ENCODE assay signal across 25 cellular contexts in genomic region chr3:49629866-49630265, GRCh38. TPM values are rescaled to one million over a fixed set of nuclear protein-coding genes. Genes with fewer than 3 reads are reported as not detected.
DNase-seq lines count a peak whose midpoint lies in the region; ATAC-seq and TF ChIP-seq lines count a peak whose summit lies in the region.
"Had no signal": no experiment of that assay in that cellular context is flagged by ENCODE, and none has a peak within 500 bp of the region (broad histone marks: within the 10 kb centered on the region; RNA-seq: fewer than 3 reads in every experiment).

No MANE protein-coding gene starts in this region.

- DNase-seq in DMS 273 (lab: John Stamatoyannopoulos, UW; ENCODE audit: unreplicated experiment) = peak; percentile 67
- no peak for DNase-seq in DMS 273 treated with DMSO at 0.1 percent for 48 hours (lab: John Stamatoyannopoulos, UW)
- DNase-seq in anterior cingulate cortex (lab: John Stamatoyannopoulos, UW) = peak in 37 of 58 donors; percentile 10 to 87 (median 49)
- DNase-seq in inferior parietal cortex (ENCODE audit: extremely low spot score) = peak; percentile 42
- DNase-seq in germinal center (ENCODE audit: low spot score) = no peak
- DNase-seq in adrenal gland = no peak
- DNase-seq: ACHN; CD4-positive, alpha-beta memory T cell; DMS53; GF-D8; MG63; NCI-H1417; NCI-H1694 treated with DMSO at 0.1 percent for 48 hours; NCI-H2081 treated with DMSO at 0.1 percent for 48 hours; NCI-H2227 treated with DMSO at 0.1 percent for 48 hours; NCI-H510A; NK-92 treated with Interleukin-12 subunit alpha and Interleukin-12 subunit beta, amount 100 ng/mL, for 24 hours had no signal

- H3K27me3 ChIP-seq in adrenal gland = no peaks in the 10 kb centered on the region
- H3K27me3 ChIP-seq: BLaER1 treated with 17β-estradiol and CSF1 and Interleukin-3, amounts not matched to agents 10 nM and 100 nM; MG63 had no signal

- ATAC-seq in GM18505 (IDR thresholded peaks at IDR 0.05; ENCODE audit: unreplicated experiment) = no peak
- ATAC-seq: HepG2, K562, SK-N-SH treated with all-trans-retinoic acid at 6 μM for 48 hours had no signal

- TF ChIP-seq CTCF in adrenal gland (IDR thresholded peaks at IDR 0.05) = no peak

- no peaks in the 10 kb centered on the region for H3K4me1 ChIP-seq in adrenal gland (replicated peaks in 1 of 2)

- H3K4me3 ChIP-seq in adrenal gland = no peak overlapping the region
- H3K4me3 ChIP-seq: BLaER1 treated with 17β-estradiol and CSF1 and Interleukin-3, amounts not matched to agents 10 nM and 100 nM; K562; MG63 had no signal

- intact Hi-C loops in adrenal gland (cut with DNase I) = no loop called here

- H3K9me3 ChIP-seq in adrenal gland (replicated peaks in 1 of 3) = no peaks in the 10 kb centered on the region
- H3K9me3 ChIP-seq: MG63 had no signal

- H3K27ac ChIP-seq in temporal lobe (ENCODE audit: low read depth, low read length) (peak overlapping the region; percentile 57), adrenal gland (no peak overlapping the region)
- H3K27ac ChIP-seq: 22Rv1; BLaER1 treated with 17β-estradiol and CSF1 and Interleukin-3, amounts not matched to agents 10 nM and 100 nM; HL-60 had no signal

- no peak for TF ChIP-seq POLR2A in GM18505 (IDR thresholded peaks at IDR 0.05; ENCODE audit: borderline replicate concordance, extremely low read depth, insufficient read depth, insufficient read length)
- TF ChIP-seq POLR2A in adrenal gland (IDR thresholded peaks at IDR 0.05) = no peak

- H3K36me3 ChIP-seq in adrenal gland (replicated peaks in 1 of 2) = no peaks in the 10 kb centered on the region
- H3K36me3 ChIP-seq: BLaER1 treated with 17β-estradiol and CSF1 and Interleukin-3, amounts not matched to agents 10 nM and 100 nM; MG63 had no signal

- 82 to 95% (median 92%) methylated on average over 3 to 6 of the region's 6 CpGs for WGBS in adrenal gland, 4 donors

RNA-seq across cellular contexts. Expression of gene APEH, which starts 44.3 kb away (rescaled TPM):
- 47.0 TPM for total RNA-seq in temporal lobe
- 100 to 1,000 TPM in 6 of 8 donors, 10 to 100 TPM in 2; 86.6 to 158 (median 126) TPM for total RNA-seq in adrenal gland
- 100 to 1,000 TPM in 1 of 3 donors, 10 to 100 TPM in 2; 36.5 to 124 (median 45.9) TPM for polyA plus RNA-seq in adrenal gland

RNA-seq across cellular contexts. Expression of gene MST1, which starts 59.4 kb away (rescaled TPM):
- total RNA-seq in temporal lobe (5.2 TPM), adrenal gland (10 to 100 TPM; 13.4 to 92.0 (median 36.4) TPM)
- polyA plus RNA-seq in adrenal gland = 100 to 1,000 TPM in 2 of 3 donors, 1 to 10 TPM in 1; 7.5 to 241 (median 240) TPM

RNA-seq across cellular contexts. Expression of gene RNF123, which starts 59.5 kb away (rescaled TPM):
- total RNA-seq in temporal lobe = 22.6 TPM
- 10 to 100 TPM; 19.5 to 62.3 (median 38.3) TPM for total RNA-seq in adrenal gland
- polyA plus RNA-seq in adrenal gland = 10 to 100 TPM; 35.1 to 59.6 (median 48.8) TPM

Comparison
In these comparisons a context has a peak if more than half of its experiments do, and no peak if none do; other contexts are left out.
1. DNase-seq: peak in DMS 273 (single experiment), anterior cingulate cortex (37 of 58) and inferior parietal cortex (single experiment); none in DMS 273 treated with DMSO at 0.1 percent for 48 hours (single experiment), germinal center (single experiment) and adrenal gland (0 of 7).